ENCODE assay signal across 1 cellular context in genomic region chr5:76910344-76910933, GRCh38.
TF ChIP-seq lines count a peak whose summit lies in the region.

No MANE protein-coding gene starts in this region.

TF ChIP-seq in liver, 16 proteins besides CTCF, POLR2A, EP300 and RAD21 (continued from another document):
- TF ChIP-seq ZBTB33 (IDR thresholded peaks at IDR 0.05) (peak; percentile 89), SP1 (IDR thresholded peaks at IDR 0.05) (peak; percentile 94), ATF3 (IDR thresholded peaks at IDR 0.05) (peak; percentile 96), JUND (IDR thresholded peaks at IDR 0.05) (peak; percentile 84 to 92), RXRA (IDR thresholded peaks at IDR 0.05) (peak; percentile 99), EGR1 (IDR thresholded peaks at IDR 0.05; ENCODE audit: low read depth in 2 of 2) (peak; percentile 22 to 55), FOXA2 (IDR thresholded peaks at IDR 0.05) (peak; percentile 54), NR2F2 (IDR thresholded peaks at IDR 0.05) (peak; percentile 67)
